ENCODE assay signal across 7 cellular contexts in the genomic region with DNA sequence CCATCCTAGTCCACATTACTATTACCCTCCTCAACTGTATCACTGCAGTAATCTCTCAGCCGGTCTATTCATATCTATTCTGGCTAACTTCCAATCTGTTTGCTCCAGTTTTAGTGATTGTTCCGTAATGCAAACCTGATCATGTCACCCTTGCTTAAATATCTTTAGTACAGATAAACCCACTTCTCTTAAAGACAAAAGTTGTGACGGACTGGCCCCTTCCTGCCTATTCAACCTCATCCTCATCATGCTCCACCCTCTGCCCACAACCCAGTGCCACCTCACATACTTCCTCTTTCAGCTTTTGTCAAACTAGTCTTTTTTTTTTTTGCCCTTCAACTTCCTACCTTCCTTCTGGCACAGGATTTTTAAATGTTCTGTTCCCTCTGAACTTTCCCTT. TPM values are rescaled to one million over a fixed set of nuclear protein-coding genes. Genes with fewer than 3 reads are reported as not detected.
A peak's percentile ranks its signal among the peaks of the same experiment; 100 is the strongest.
DNase-seq lines count a peak whose midpoint lies in the region; ATAC-seq and TF ChIP-seq lines count a peak whose summit lies in the region.

No MANE protein-coding gene starts in this region.

- H3K36me3 Mint-ChIP-seq in activated CD4-positive, alpha-beta memory T cell treated with anti-CD3 and anti-CD28 coated beads, Interleukin-2, amount 10 ng/mL, durations not matched to agents 7 days and 5 days (ENCODE audit: low read depth): peaks cover 12% of the 10 kb centered on the region

- peaks cover 30% of the 10 kb centered on the region for H3K4me1 Mint-ChIP-seq in activated CD4-positive, alpha-beta memory T cell treated with anti-CD3 and anti-CD28 coated beads, Interleukin-2, amount 10 ng/mL, durations not matched to agents 7 days and 5 days

- H3K27ac ChIP-seq in KOPT-K1 (ENCODE audit: low read depth, low read length, poor library complexity, severe bottlenecking): peak overlapping the region; percentile 79
- peak overlapping the region; percentile 46 to 94 for H3K27ac ChIP-seq in left lung
- peak overlapping the region in 4 of 5 donors; percentile 47 to 82 (median 62) for H3K27ac ChIP-seq in stomach
- H3K27ac ChIP-seq in SJCRH30: no peak overlapping the region

- TF ChIP-seq EP300 in stomach (IDR thresholded peaks at IDR 0.05): no peak

- H3K4me3 Mint-ChIP-seq in activated CD4-positive, alpha-beta memory T cell treated with anti-CD3 and anti-CD28 coated beads, Interleukin-2, amount 10 ng/mL, durations not matched to agents 7 days and 5 days: no peak overlapping the region

- DNase-seq in activated CD4-positive, alpha-beta memory T cell treated with anti-CD3 and anti-CD28 coated beads, Interleukin-2, amount 10 ng/mL, durations not matched to agents 7 days and 5 days: peak; percentile 86
- DNase-seq in left lung (peak in 1 of 2 donors; percentile 75), stomach (peak; percentile 50), NCI-H2107 treated with DMSO at 0.1 percent for 48 hours (lab: John Stamatoyannopoulos, UW; ENCODE audit: unreplicated experiment) (no peak), retina (no peak), SJCRH30 (no peak)

- H3K4me3 ChIP-seq in left lung (no peak overlapping the region), stomach (no peak overlapping the region), SJCRH30 (no peak overlapping the region)

- CTCF ChIA-PET in activated CD4-positive, alpha-beta memory T cell treated with anti-CD3 and anti-CD28 coated beads, Interleukin-2, amount 10 ng/mL, durations not matched to agents 7 days and 5 days (lab: Charles Lee): interaction anchor here (1.3 to 9.3 kb wide), 5 partner anchors 18 to 284 kb away, joined by 4 to 90 read pairs (median 4); no protein-coding TSS in a partner anchor

- no peaks in the 10 kb centered on the region for H3K27me3 Mint-ChIP-seq in activated CD4-positive, alpha-beta memory T cell treated with anti-CD3 and anti-CD28 coated beads, Interleukin-2, amount 10 ng/mL, durations not matched to agents 7 days and 5 days

- no peak for TF ChIP-seq POLR2A in stomach (IDR thresholded peaks at IDR 0.05)

- H3K36me3 ChIP-seq in KOPT-K1 (ENCODE audit: insufficient read depth, low read length) (peaks cover 33% of the 10 kb centered on the region), left lung (peaks cover 0 to 22% of the 10 kb centered on the region in 2 donors), stomach (peaks cover 1 to 80% (median 47%) of the 10 kb centered on the region in 4 donors), SJCRH30 (peaks cover 6% of the 10 kb centered on the region; the same call in 1 of the 2 replicates)

- WGBS in stomach, 5 donors: 37 to 52% (median 44%) methylated on average over 3 of the region's 3 CpGs

- peaks cover 0 to 47% of the 10 kb centered on the region in 2 donors for H3K4me1 ChIP-seq in left lung
- H3K4me1 ChIP-seq in stomach: peaks cover 0 to 25% (median under 1%) of the 10 kb centered on the region in 4 donors
- no peaks in the 10 kb centered on the region for H3K4me1 ChIP-seq in SJCRH30

- no peak overlapping the region for H3K27ac Mint-ChIP-seq in activated CD4-positive, alpha-beta memory T cell treated with anti-CD3 and anti-CD28 coated beads, Interleukin-2, amount 10 ng/mL, durations not matched to agents 7 days and 5 days

- peak; percentile 78 for ATAC-seq in left lung

- no peaks in the 10 kb centered on the region for H3K27me3 ChIP-seq in left lung
- H3K27me3 ChIP-seq in stomach: no peaks in the 10 kb centered on the region
- H3K27me3 ChIP-seq in SJCRH30: no peaks in the 10 kb centered on the region

- H3K9me3 Mint-ChIP-seq in activated CD4-positive, alpha-beta memory T cell treated with anti-CD3 and anti-CD28 coated beads, Interleukin-2, amount 10 ng/mL, durations not matched to agents 7 days and 5 days: no peaks in the 10 kb centered on the region

- H3K9me3 ChIP-seq in KOPT-K1 (ENCODE audit: insufficient read depth, low read length, poor library complexity, severe bottlenecking) (no peaks in the 10 kb centered on the region), left lung (no peaks in the 10 kb centered on the region), stomach (no peaks in the 10 kb centered on the region), SJCRH30 (replicated peaks) (no peaks in the 10 kb centered on the region)

- intact Hi-C loops in left lung (cut with DNase I) (no loop called here), stomach (cut with DNase I; ENCODE audit: low total_unique reads) (no loop called here)

- POLR2A ChIA-PET in activated CD4-positive, alpha-beta memory T cell treated with anti-CD3 and anti-CD28 coated beads, Interleukin-2, amount 10 ng/mL, durations not matched to agents 7 days and 5 days (lab: Charles Lee): interaction anchor here (0.7 to 9.4 kb wide), 13 partner anchors 8 to 280 kb away, joined by 3 to 175 read pairs (median 5); a partner anchor contains a TSS

- no peak for TF ChIP-seq CTCF in left lung (IDR thresholded peaks at IDR 0.05)
- TF ChIP-seq CTCF in stomach (IDR thresholded peaks at IDR 0.05): no peak

RNA-seq across cellular contexts. Expression of a gene that starts 2.8 kb away (rescaled TPM):
- 10 to 100 TPM; 13.2 to 14.0 TPM for total RNA-seq in activated CD4-positive, alpha-beta memory T cell treated with anti-CD3 and anti-CD28 coated beads, Interleukin-2, amount 10 ng/mL, durations not matched to agents 7 days and 5 days
- total RNA-seq in left lung (10 to 100 TPM; 29.7 to 94.0 TPM), stomach (10 to 100 TPM in 2 of 5 donors, 1 to 10 TPM in 3; 2.2 to 19.0 (median 3.2) TPM)
- 10 to 100 TPM; 12.3 to 18.3 (median 17.1) TPM for polyA plus RNA-seq in stomach
- 0.13 and 0.24 TPM in 2 replicates for total RNA-seq in SJCRH30 (2014; rRNA removed; shearing (Covaris generic))

RNA-seq across cellular contexts. Expression of a gene that starts 21.7 kb away (rescaled TPM):
- 100 to 1,000 TPM; 272 to 286 TPM for total RNA-seq in activated CD4-positive, alpha-beta memory T cell treated with anti-CD3 and anti-CD28 coated beads, Interleukin-2, amount 10 ng/mL, durations not matched to agents 7 days and 5 days
- total RNA-seq in left lung (100 to 1,000 TPM; 180 to 206 TPM), stomach (100 to 1,000 TPM in 3 of 5 donors, 10 to 100 TPM in 2; 21.6 to 362 (median 190) TPM)
- polyA plus RNA-seq in stomach: 100 to 1,000 TPM; 207 to 373 (median 332) TPM
- 527 and 545 TPM in 2 replicates for total RNA-seq in SJCRH30 (2014; rRNA removed; shearing (Covaris generic))

RNA-seq across cellular contexts. Expression of a gene that starts 22.0 kb away (rescaled TPM):
- 10 to 100 TPM; 26.3 to 28.4 TPM for total RNA-seq in activated CD4-positive, alpha-beta memory T cell treated with anti-CD3 and anti-CD28 coated beads, Interleukin-2, amount 10 ng/mL, durations not matched to agents 7 days and 5 days
- 10 to 100 TPM; 18.9 to 35.2 TPM for total RNA-seq in left lung
- total RNA-seq in stomach: 10 to 100 TPM in 4 of 5 donors, 1 to 10 TPM in 1; 5.8 to 31.2 (median 13.8) TPM
- polyA plus RNA-seq in stomach: 10 to 100 TPM; 18.5 to 25.3 (median 25.1) TPM
- 79.8 and 80.9 TPM in 2 replicates for total RNA-seq in SJCRH30 (2014; rRNA removed; shearing (Covaris generic))

RNA-seq across cellular contexts. Expression of a gene that starts 32.4 kb away (rescaled TPM):
- total RNA-seq in activated CD4-positive, alpha-beta memory T cell treated with anti-CD3 and anti-CD28 coated beads, Interleukin-2, amount 10 ng/mL, durations not matched to agents 7 days and 5 days: under 1 TPM; 0.18 TPM
- total RNA-seq in left lung: 10 to 100 TPM; 10.8 to 11.0 TPM
- total RNA-seq in stomach: 10 to 100 TPM in 1 of 5 donors, 1 to 10 TPM in 2, under 1 TPM in 2; 0.29 to 44.3 (median 3.7) TPM
- 1 to 10 TPM; 1.2 to 5.9 (median 4.7) TPM for polyA plus RNA-seq in stomach
- total RNA-seq in SJCRH30 (2014; rRNA removed; shearing (Covaris generic)): 0.10 TPM in 1 of 2 replicates, not detected in the other

RNA-seq across cellular contexts. Expression of a gene that starts 32.4 kb away (rescaled TPM):
- not detected for total RNA-seq in activated CD4-positive, alpha-beta memory T cell treated with anti-CD3 and anti-CD28 coated beads, Interleukin-2, amount 10 ng/mL, durations not matched to agents 7 days and 5 days
- total RNA-seq in left lung (10 to 100 TPM in 1 of 2 donors, 1 to 10 TPM in 1; 9.0 to 27.0 TPM), stomach (1 to 10 TPM in 1 of 5 donors, not detected in 4; 7.6 TPM)
- 1 to 10 TPM; 1.2 to 6.5 (median 2.7) TPM for polyA plus RNA-seq in stomach
- not detected in 2 replicates for total RNA-seq in SJCRH30 (2014; rRNA removed; shearing (Covaris generic))

Comparison
In these comparisons a context has a peak if more than half of its experiments do, and no peak if none do; other contexts are left out.
1. DNase-seq: peak in activated CD4-positive, alpha-beta memory T cell treated with anti-CD3 and anti-CD28 coated beads, Interleukin-2, amount 10 ng/mL, durations not matched to agents 7 days and 5 days (single experiment) and stomach (single experiment); none in NCI-H2107 treated with DMSO at 0.1 percent for 48 hours (single experiment), retina (single experiment) and SJCRH30 (0 of 2).